28 cellular contexts compared by ENCODE assay signal in genomic region chr1:210917560-210918214, GRCh38.
"Had no signal": no experiment of that assay in that cellular context is flagged by ENCODE, and none has a peak within 500 bp of the region (broad histone marks: within the 10 kb centered on the region; RNA-seq: fewer than 3 reads in every experiment).

No MANE protein-coding gene starts in this region.

- DNase-seq: dermis blood vessel endothelial cell; effector memory CD8-positive, alpha-beta T cell; erythroblast; esophagus squamous epithelium; foreskin melanocyte; glutamatergic neuron; heart right ventricle; immature natural killer cell; islet precursor cell; kidney glomerular epithelial cell; left colon; left ventricle myocardium superior; lower lobe of right lung; naive thymus-derived CD8-positive, alpha-beta T cell; nephron progenitor cell; right cardiac atrium; sigmoid colon; stimulated activated CD4-positive, alpha-beta T cell treated with anti-CD3 and anti-CD28 coated beads, Interleukin-2, amount 100 ng/mL, for 24 hours; stimulated activated CD4-positive, alpha-beta T cell treated with anti-CD3 and anti-CD28 coated beads, Interleukin-4, amount 100 ng/mL, for 24 hours; stimulated activated naive CD8-positive, alpha-beta T cell treated with anti-CD3 and anti-CD28 coated beads, Interleukin-15, Interleukin-2, amounts not matched to agents 100 U/mL and 50 U/mL, for 24 hours; substantia nigra; testis; upper lobe of left lung; uterus had no signal

- H3K4me1 ChIP-seq: esophagus squamous epithelium, heart right ventricle, lower lobe of right lung, prostate gland, sigmoid colon, testis, tibial nerve, upper lobe of left lung, uterus had no signal

- H3K27me3 ChIP-seq: esophagus squamous epithelium, heart right ventricle, sigmoid colon, testis, tibial nerve, upper lobe of left lung, uterus had no signal

- ATAC-seq: effector memory CD8-positive, alpha-beta T cell; heart right ventricle; left colon; left ventricle myocardium superior; lower lobe of right lung; naive thymus-derived CD8-positive, alpha-beta T cell; right cardiac atrium; stimulated activated effector memory CD8-positive, alpha-beta T cell treated with anti-CD3 and anti-CD28 coated beads, Interleukin-12 subunit alpha, Interleukin-12 subunit beta, amount 100 ng/mL, for 72 hours; stimulated activated naive CD8-positive, alpha-beta T cell treated with anti-CD3 and anti-CD28 coated beads, Interleukin-15, Interleukin-2, amounts not matched to agents 100 U/mL and 50 U/mL, for 24 hours had no signal

- H3K27ac ChIP-seq: coronary artery, esophagus squamous epithelium, heart right ventricle, lower lobe of right lung, prostate gland, sigmoid colon, testis, tibial nerve, upper lobe of left lung, uterus had no signal

- H3K36me3 ChIP-seq: esophagus squamous epithelium, heart right ventricle, lower lobe of right lung, prostate gland, sigmoid colon, tibial nerve, upper lobe of left lung, uterus had no signal

- H3K4me3 ChIP-seq: coronary artery, esophagus squamous epithelium, heart right ventricle, lower lobe of right lung, prostate gland, sigmoid colon, testis, tibial nerve, upper lobe of left lung, uterus had no signal

- H3K9me3 ChIP-seq: esophagus squamous epithelium, heart right ventricle, lower lobe of right lung, prostate gland, sigmoid colon, testis, tibial nerve, upper lobe of left lung, uterus had no signal
